ENCODE assay signal across 8 cellular contexts in genomic region chr1:156123356-156124196, GRCh38. TPM values are rescaled to one million over a fixed set of nuclear protein-coding genes. Genes with fewer than 3 reads are reported as not detected.
DNase-seq lines count a peak whose midpoint lies in the region; ATAC-seq and TF ChIP-seq lines count a peak whose summit lies in the region.

No MANE protein-coding gene starts in this region.

- peaks cover 26% of the 10 kb centered on the region for H3K4me1 Mint-ChIP-seq in glutamatergic neuron (ENCODE audit: low read depth, unreplicated experiment)

- H3K4me1 ChIP-seq in DND-41 (ENCODE audit: insufficient read depth, low read length) (peaks cover 23% of the 10 kb centered on the region), SJCRH30 (peaks cover 89% of the 10 kb centered on the region), ovary (ENCODE audit: insufficient read depth) (peaks cover 61% of the 10 kb centered on the region)

- no peaks in the 10 kb centered on the region for H3K9me3 Mint-ChIP-seq in activated naive CD4-positive, alpha-beta T cell treated with anti-CD3 and anti-CD28 coated beads, Interleukin-2, amount 50 U/mL, for 72 hours
- H3K9me3 Mint-ChIP-seq in glutamatergic neuron (ENCODE audit: unreplicated experiment), result peaks cover 2% of the 10 kb centered on the region

- H3K27me3 Mint-ChIP-seq in glutamatergic neuron (ENCODE audit: unreplicated experiment), result peaks cover 9% of the 10 kb centered on the region

- no peaks in the 10 kb centered on the region for H3K9me3 ChIP-seq in DND-41 (ENCODE audit: insufficient read depth, low read length, severe bottlenecking)
- no peaks in the 10 kb centered on the region for H3K9me3 ChIP-seq in SJCRH30 (replicated peaks)
- no peaks in the 10 kb centered on the region for H3K9me3 ChIP-seq in ovary

- no peak for TF ChIP-seq POLR2A in NB4 (IDR thresholded peaks at IDR 0.05; ENCODE audit: extremely low read depth, insufficient read length)
- TF ChIP-seq POLR2A in ovary (IDR thresholded peaks at IDR 0.05), result peak; percentile 54

- no peak overlapping the region for H3K4me3 Mint-ChIP-seq in glutamatergic neuron (ENCODE audit: unreplicated experiment)

- H3K27ac Mint-ChIP-seq in activated naive CD4-positive, alpha-beta T cell treated with anti-CD3 and anti-CD28 coated beads, Interleukin-2, amount 50 U/mL, for 72 hours, result peak overlapping the region; percentile 76 to 97
- peak overlapping the region; percentile 78 for H3K27ac Mint-ChIP-seq in glutamatergic neuron (ENCODE audit: unreplicated experiment)

- no peaks in the 10 kb centered on the region for H3K79me2 ChIP-seq in DND-41 (ENCODE audit: insufficient read depth, low read length)

- H3K36me3 Mint-ChIP-seq in activated naive CD4-positive, alpha-beta T cell treated with anti-CD3 and anti-CD28 coated beads, Interleukin-2, amount 50 U/mL, for 72 hours, result peaks cover 0 to 18% of the 10 kb centered on the region in 2 donors
- no peaks in the 10 kb centered on the region for H3K36me3 Mint-ChIP-seq in glutamatergic neuron (ENCODE audit: unreplicated experiment)

- peak; percentile 28 for DNase-seq in DND-41
- DNase-seq in NB4 (ENCODE audit: low read depth), result peak; percentile 84
- peak; percentile 97 to 99 for DNase-seq in SJCRH30
- peak; percentile 70 to 83 for DNase-seq in activated naive CD4-positive, alpha-beta T cell treated with anti-CD3 and anti-CD28 coated beads, Interleukin-2, amount 50 U/mL, for 72 hours (ENCODE audit: low spot score in 2 of 2)
- no peak for DNase-seq in glutamatergic neuron
- peak; percentile 95 to 97 (median 96) for DNase-seq in ovary
- no peak for DNase-seq in effector CD4-positive, alpha-beta T cell

- intact Hi-C loops in ovary (cut with DNase I), result no loop called here

- no peak overlapping the region for H3K9ac ChIP-seq in DND-41 (ENCODE audit: low read depth, low read length)

- no peak overlapping the region for H3K4me2 ChIP-seq in DND-41 (ENCODE audit: insufficient read depth, low read length)

- no peak for ATAC-seq in DND-41 (ENCODE audit: insufficient read depth, low read depth)
- ATAC-seq in activated naive CD4-positive, alpha-beta T cell treated with anti-CD3 and anti-CD28 coated beads, Interleukin-2, amount 50 U/mL, for 72 hours, result peak; percentile 19 to 30
- ATAC-seq in GM18517 (IDR thresholded peaks at IDR 0.05; ENCODE audit: unreplicated experiment), result no peak

- peaks cover 24% of the 10 kb centered on the region for H4K20me1 ChIP-seq in DND-41 (ENCODE audit: insufficient read depth, low read length)

- TF ChIP-seq CTCF in DND-41 (IDR thresholded peaks at IDR 0.05; ENCODE audit: borderline replicate concordance, extremely low read depth, low read length, poor library complexity, severe bottlenecking) (no peak), NB4 (IDR thresholded peaks at IDR 0.05; ENCODE audit: low read depth, low read length) (no peak), glutamatergic neuron (IDR thresholded peaks at IDR 0.05; ENCODE audit: partially characterized antibody, unreplicated experiment) (no peak), ovary (IDR thresholded peaks at IDR 0.05) (peak in 2 of 3 donors; percentile 9 to 13)

- WGBS in ovary, 3 donors, result 19 to 27% (median 21%) methylated on average over 14 of the region's 14 CpGs

- H3K27me3 ChIP-seq in DND-41 (ENCODE audit: insufficient read depth, low read length, poor library complexity), result peaks cover 16% of the 10 kb centered on the region
- no peaks in the 10 kb centered on the region for H3K27me3 ChIP-seq in SJCRH30
- H3K27me3 ChIP-seq in ovary, result no peaks in the 10 kb centered on the region

- H3K4me3 ChIP-seq in DND-41 (ENCODE audit: low read depth in 1 of 2, low read length in 2 of 2) (no peak overlapping the region), NB4 (ENCODE audit: low read depth, low read length) (no peak overlapping the region), SJCRH30 (peak overlapping the region; percentile 7), ovary (peak overlapping the region; percentile 38)

- TF ChIP-seq EP300 in ovary (IDR thresholded peaks at IDR 0.05), result peak; percentile 26

- H3K27ac ChIP-seq in DND-41 (ENCODE audit: low read length) (no peak overlapping the region), SJCRH30 (peak overlapping the region; percentile 96), ovary (peak overlapping the region; percentile 95 to 99)

- H3K36me3 ChIP-seq in DND-41 (ENCODE audit: insufficient read depth, low read length), result no peaks in the 10 kb centered on the region
- H3K36me3 ChIP-seq in SJCRH30, result no peaks in the 10 kb centered on the region
- no peaks in the 10 kb centered on the region for H3K36me3 ChIP-seq in ovary

- H2AFZ ChIP-seq in DND-41 (ENCODE audit: low read depth, low read length), result no peak overlapping the region

RNA-seq across cellular contexts. Expression of gene LMNA, which starts 9.1 kb away (rescaled TPM):
- 113 and 114 TPM in 2 replicates for total RNA-seq in SJCRH30 (2014; rRNA removed; shearing (Covaris generic))
- total RNA-seq in activated naive CD4-positive, alpha-beta T cell treated with anti-CD3 and anti-CD28 coated beads, Interleukin-2, amount 50 U/mL, for 72 hours, result 100 to 1,000 TPM; 116 to 147 TPM
- total RNA-seq in glutamatergic neuron (ENCODE audit: unreplicated experiment) (47.7 TPM), ovary (100 to 1,000 TPM; 197 to 609 (median 377) TPM)
- 100 to 1,000 TPM in 1 of 2 donors, 10 to 100 TPM in 1; 50.1 to 157 TPM for polyA plus RNA-seq in ovary

RNA-seq across cellular contexts. Expression of gene SEMA4A, which starts 29.8 kb away (rescaled TPM):
- 1.2 and 2.1 TPM in 2 replicates for total RNA-seq in SJCRH30 (2014; rRNA removed; shearing (Covaris generic))
- total RNA-seq in activated naive CD4-positive, alpha-beta T cell treated with anti-CD3 and anti-CD28 coated beads, Interleukin-2, amount 50 U/mL, for 72 hours, result 10 to 100 TPM; 10.5 to 36.2 TPM
- total RNA-seq in glutamatergic neuron (ENCODE audit: unreplicated experiment), result 4.0 TPM
- total RNA-seq in ovary, result 1 to 10 TPM; 2.7 to 9.0 (median 5.5) TPM
- 1 to 10 TPM; 2.1 to 2.8 TPM for polyA plus RNA-seq in ovary

RNA-seq across cellular contexts. Expression of gene MEX3A, which starts 41.3 kb away (rescaled TPM):
- 21.8 and 22.3 TPM in 2 replicates for total RNA-seq in SJCRH30 (2014; rRNA removed; shearing (Covaris generic))
- under 1 TPM; 0.16 to 0.49 TPM for total RNA-seq in activated naive CD4-positive, alpha-beta T cell treated with anti-CD3 and anti-CD28 coated beads, Interleukin-2, amount 50 U/mL, for 72 hours
- 114 TPM for total RNA-seq in glutamatergic neuron (ENCODE audit: unreplicated experiment)
- total RNA-seq in ovary, result 10 to 100 TPM in 4 of 7 donors, 1 to 10 TPM in 3; 3.5 to 12.4 (median 10.2) TPM
- 1 to 10 TPM; 5.6 to 6.6 TPM for polyA plus RNA-seq in ovary

Comparison
In these comparisons a context has a peak if more than half of its experiments do, and no peak if none do; other contexts are left out.
1. ATAC-seq: peak in activated naive CD4-positive, alpha-beta T cell treated with anti-CD3 and anti-CD28 coated beads, Interleukin-2, amount 50 U/mL, for 72 hours (2 of 2); none in DND-41 (single experiment) and GM18517 (single experiment).
2. DNase-seq: peak in DND-41 (single experiment), NB4 (single experiment), SJCRH30 (2 of 2), activated naive CD4-positive, alpha-beta T cell treated with anti-CD3 and anti-CD28 coated beads, Interleukin-2, amount 50 U/mL, for 72 hours (2 of 2) and ovary (5 of 5); none in glutamatergic neuron (single experiment) and effector CD4-positive, alpha-beta T cell (single experiment).
3. H3K4me3 ChIP-seq: peak in SJCRH30 (single experiment) and ovary (single experiment); none in DND-41 (0 of 2) and NB4 (single experiment).
4. CTCF ChIP-seq: peak in ovary (2 of 3); none in DND-41 (single experiment), NB4 (single experiment) and glutamatergic neuron (single experiment).